9 cellular contexts compared by ENCODE assay signal in genomic region chr2:147663153-147663961, GRCh38.
A peak's percentile ranks its signal among the peaks of the same experiment; 100 is the strongest.
DNase-seq lines count a peak whose midpoint lies in the region; ATAC-seq and TF ChIP-seq lines count a peak whose summit lies in the region.
"Had no signal": no experiment of that assay in that cellular context is flagged by ENCODE, and none has a peak within 500 bp of the region (broad histone marks: within the 10 kb centered on the region; RNA-seq: fewer than 3 reads in every experiment).

No MANE protein-coding gene starts in this region.

- peak; percentile 36 for DNase-seq in GM06990 (ENCODE audit: extremely low read depth, insufficient read length)
- DNase-seq in activated naive CD8-positive, alpha-beta T cell treated with anti-CD3 and anti-CD28 coated beads for 36 hours = no peak
- DNase-seq in 8988T = no peak
- DNase-seq in SK-N-DZ (ENCODE audit: low spot score) = no peak
- no peak for DNase-seq in NCI-H1105 treated with DMSO at 0.1 percent for 48 hours (lab: John Stamatoyannopoulos, UW)
- no peak for DNase-seq in nephron progenitor cell
- DNase-seq: body of pancreas had no signal

- peaks cover 15% of the 10 kb centered on the region for H3K4me1 Mint-ChIP-seq in activated naive CD8-positive, alpha-beta T cell treated with anti-CD3 and anti-CD28 coated beads for 36 hours
- peaks cover 26% of the 10 kb centered on the region for H3K4me1 Mint-ChIP-seq in nephron progenitor cell

- no peaks in the 10 kb centered on the region for H3K27me3 ChIP-seq in GM06990 (replicated peaks; ENCODE audit: control insufficient read depth, insufficient read depth, low read length)
- H3K27me3 ChIP-seq: body of pancreas had no signal

- ATAC-seq in GM19452 (IDR thresholded peaks at IDR 0.05; ENCODE audit: unreplicated experiment) (peak; percentile 87), HG03097 (IDR thresholded peaks at IDR 0.05; ENCODE audit: low FRiP score, unreplicated experiment) (peak; percentile 75)
- ATAC-seq: body of pancreas had no signal

- H3K4me3 ChIP-seq in GM06990 (replicated peaks; ENCODE audit: low read depth, low read length) = no peak overlapping the region
- H3K4me3 ChIP-seq: body of pancreas had no signal

- H3K36me3 ChIP-seq in GM06990 (ENCODE audit: control insufficient read depth, insufficient read depth, low read length) = no peaks in the 10 kb centered on the region

- peak overlapping the region; percentile 18 for H3K4me3 Mint-ChIP-seq in activated naive CD8-positive, alpha-beta T cell treated with anti-CD3 and anti-CD28 coated beads for 36 hours
- H3K4me3 Mint-ChIP-seq in nephron progenitor cell = no peak overlapping the region

- peak overlapping the region; percentile 86 for H3K27ac Mint-ChIP-seq in activated naive CD8-positive, alpha-beta T cell treated with anti-CD3 and anti-CD28 coated beads for 36 hours
- H3K27ac Mint-ChIP-seq in nephron progenitor cell = no peak overlapping the region

- H3K9me3 Mint-ChIP-seq in activated naive CD8-positive, alpha-beta T cell treated with anti-CD3 and anti-CD28 coated beads for 36 hours = no peaks in the 10 kb centered on the region
- no peaks in the 10 kb centered on the region for H3K9me3 Mint-ChIP-seq in nephron progenitor cell

- TF ChIP-seq CTCF in GM06990 (IDR thresholded peaks at IDR 0.05; ENCODE audit: insufficient read depth, low read length, poor library complexity, severe bottlenecking) (no peak), nephron progenitor cell (IDR thresholded peaks at IDR 0.05) (no peak)

- no peaks in the 10 kb centered on the region for H3K36me3 Mint-ChIP-seq in activated naive CD8-positive, alpha-beta T cell treated with anti-CD3 and anti-CD28 coated beads for 36 hours
- H3K36me3 Mint-ChIP-seq in nephron progenitor cell (ENCODE audit: low read depth) = no peaks in the 10 kb centered on the region

- no peaks in the 10 kb centered on the region for H3K27me3 Mint-ChIP-seq in activated naive CD8-positive, alpha-beta T cell treated with anti-CD3 and anti-CD28 coated beads for 36 hours
- no peaks in the 10 kb centered on the region for H3K27me3 Mint-ChIP-seq in nephron progenitor cell (ENCODE audit: low read depth, poor library complexity)
